In the genomic region with DNA sequence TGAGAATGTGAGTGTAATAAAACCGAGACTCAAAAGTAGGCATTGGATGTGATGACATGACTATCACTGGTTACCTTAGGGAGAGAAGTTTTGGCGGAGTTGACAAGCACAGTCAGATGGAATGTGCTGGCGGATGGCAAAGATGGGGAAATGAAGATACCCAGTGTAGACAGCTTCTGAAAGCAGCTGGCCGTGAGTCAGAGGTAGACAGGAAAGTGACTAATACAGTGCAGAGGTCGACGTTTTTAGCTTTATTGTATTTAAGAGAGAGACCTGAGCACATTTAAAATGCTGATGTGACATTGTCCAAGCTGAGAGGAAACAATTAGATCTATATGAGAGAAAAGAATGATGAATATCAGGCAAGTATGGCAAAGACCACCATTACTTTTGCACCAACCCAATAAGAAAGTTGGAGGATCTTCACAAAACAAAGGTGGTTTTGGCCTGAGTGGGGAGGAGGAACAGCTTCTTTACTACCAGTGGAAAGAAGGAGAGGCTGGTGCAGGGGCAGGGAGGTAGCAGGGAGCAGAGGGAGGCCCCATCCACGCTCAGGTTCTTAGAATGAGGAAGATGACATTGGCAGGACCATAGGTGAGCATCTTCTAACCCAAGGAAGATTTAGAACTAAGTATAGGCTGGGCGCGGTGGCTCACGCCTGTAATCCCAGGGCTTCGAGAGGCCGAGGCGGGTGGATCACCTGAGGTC, we compare ENCODE assay signal across 9 cellular contexts. TPM values are rescaled to one million over a fixed set of nuclear protein-coding genes. Genes with fewer than 3 reads are reported as not detected.
DNase-seq lines count a peak whose midpoint lies in the region; ATAC-seq, FAIRE-seq and TF ChIP-seq lines count a peak whose summit lies in the region.
"Had no signal": no experiment of that assay in that cellular context is flagged by ENCODE, and none has a peak within 500 bp of the region (broad histone marks: within the 10 kb centered on the region; RNA-seq: fewer than 3 reads in every experiment).

No MANE protein-coding gene starts in this region.

- H4K20me1 ChIP-seq in K562 (replicated peaks; ENCODE audit: control insufficient read depth, insufficient read depth, low read length): no peaks in the 10 kb centered on the region

- H3K9ac ChIP-seq in K562 (ENCODE audit: insufficient read depth in 1 of 2, low read depth in 2 of 2, low read length in 2 of 2): no peak overlapping the region

- no peak for TF ChIP-seq POLR2A in GM12892 (IDR thresholded peaks at IDR 0.05; ENCODE audit: low read depth, low read length)
- TF ChIP-seq POLR2A in K562 (conservative IDR thresholded peaks at IDR 0.05): no peak
- no peak for TF ChIP-seq POLR2A in testis (IDR thresholded peaks at IDR 0.05)

- H3K27me3 Mint-ChIP-seq in activated T-helper 2 cell treated with anti-CD3 and anti-CD28 coated beads, Interferon-gamma antibody, Interleukin-2, Interleukin-4, amounts not matched to agents 10 μg/mL and 5 μg/mL and 100 μg/mL, durations not matched to agents 14 hours and 24 hours and 36 hours (ENCODE audit: low read depth): peaks cover 12% of the 10 kb centered on the region

- no peak for TF ChIP-seq RAD21 in K562 (CRISPR knock-in tag; conservative IDR thresholded peaks at IDR 0.05 in 1 of 2, IDR thresholded peaks at IDR 0.05 in 1 of 2)

- no peak for TF ChIP-seq EP300 in K562 (IDR thresholded peaks at IDR 0.05; ENCODE audit: low read length)

- intact Hi-C loops in K562 (cut with micrococcal nuclease): no loop called here
- intact Hi-C loops in testis (cut with DNase I; ENCODE audit: low total_unique reads): no loop called here
- intact Hi-C loops in activated T-helper 2 cell treated with anti-CD3 and anti-CD28 coated beads, Interferon-gamma antibody, Interleukin-2, Interleukin-4, amounts not matched to agents 10 μg/mL and 5 μg/mL and 100 μg/mL, durations not matched to agents 14 hours and 24 hours and 36 hours (cut with micrococcal nuclease): loop anchor here (1.0 kb wide), 2 partner anchors 105 to 130 kb away; no protein-coding TSS in a partner anchor
- intact Hi-C loops in left colon (cut with DNase I, micrococcal nuclease): no loop called here

- no peak overlapping the region for H3K4me2 ChIP-seq in K562 (ENCODE audit: insufficient read depth, low read length)

- no peak overlapping the region for H3K4me3 Mint-ChIP-seq in activated T-helper 2 cell treated with anti-CD3 and anti-CD28 coated beads, Interferon-gamma antibody, Interleukin-2, Interleukin-4, amounts not matched to agents 10 μg/mL and 5 μg/mL and 100 μg/mL, durations not matched to agents 14 hours and 24 hours and 36 hours (ENCODE audit: low read depth)
- H3K4me3 Mint-ChIP-seq: natural killer cell treated with Interleukin-12 subunit alpha and Interleukin-12 subunit beta and Interleukin-15 and Interleukin-18, amount 100 ng/mL, for 72 hours had no signal

- no peaks in the 10 kb centered on the region for H3K9me3 Mint-ChIP-seq in activated T-helper 2 cell treated with anti-CD3 and anti-CD28 coated beads, Interferon-gamma antibody, Interleukin-2, Interleukin-4, amounts not matched to agents 10 μg/mL and 5 μg/mL and 100 μg/mL, durations not matched to agents 14 hours and 24 hours and 36 hours
- H3K9me3 Mint-ChIP-seq: natural killer cell treated with Interleukin-12 subunit alpha and Interleukin-12 subunit beta and Interleukin-15 and Interleukin-18, amount 100 ng/mL, for 72 hours had no signal

- in situ Hi-C loops in K562 (cut with MboI): no loop called here

- no peaks in the 10 kb centered on the region for H3K9me1 ChIP-seq in K562 (ENCODE audit: control insufficient read depth, insufficient read depth, low read length)

- H3K27me3 ChIP-seq in K562 (ENCODE audit: control insufficient read depth in 2 of 2, insufficient read depth in 2 of 2, low read length in 2 of 2): peaks cover 8 to 16% of the 10 kb centered on the region in 2 experiments; a peak in 3 of 5 replicates
- H3K27me3 ChIP-seq in testis: no peaks in the 10 kb centered on the region

- no peaks in the 10 kb centered on the region for H3K4me1 Mint-ChIP-seq in activated T-helper 2 cell treated with anti-CD3 and anti-CD28 coated beads, Interferon-gamma antibody, Interleukin-2, Interleukin-4, amounts not matched to agents 10 μg/mL and 5 μg/mL and 100 μg/mL, durations not matched to agents 14 hours and 24 hours and 36 hours (ENCODE audit: low read depth)

- H3K9me3 ChIP-seq in K562 (replicated peaks; ENCODE audit: control insufficient read depth, insufficient read depth, low read depth, low read length) (no peaks in the 10 kb centered on the region), testis (no peaks in the 10 kb centered on the region)

- H3K27ac ChIP-seq in K562 (ENCODE audit: extremely low read depth, low read depth, low read length) (no peak overlapping the region), testis (no peak overlapping the region)

- H2AFZ ChIP-seq in K562 (ENCODE audit: low read depth, low read length): no peak overlapping the region

- no TSS peak for BruUV-seq in K562 (replicated peaks; lab: Mats Ljungman, UMichigan)

- TF ChIP-seq CTCF in K562 (IDR thresholded peaks at IDR 0.05 in 2 of 3, conservative IDR thresholded peaks at IDR 0.05 in 1 of 3; ENCODE audit: insufficient read depth in 2 of 3, low read depth in 1 of 3, low read length in 3 of 3) (no peak), testis (IDR thresholded peaks at IDR 0.05) (no peak)

- H3K79me2 ChIP-seq in K562 (ENCODE audit: control insufficient read depth, insufficient read depth, low read length): no peaks in the 10 kb centered on the region

- H3K36me3 Mint-ChIP-seq in activated T-helper 2 cell treated with anti-CD3 and anti-CD28 coated beads, Interferon-gamma antibody, Interleukin-2, Interleukin-4, amounts not matched to agents 10 μg/mL and 5 μg/mL and 100 μg/mL, durations not matched to agents 14 hours and 24 hours and 36 hours (ENCODE audit: low read depth): no peaks in the 10 kb centered on the region
- H3K36me3 Mint-ChIP-seq: natural killer cell treated with Interleukin-12 subunit alpha and Interleukin-12 subunit beta and Interleukin-15 and Interleukin-18, amount 100 ng/mL, for 72 hours had no signal

- FAIRE-seq in GM12892 (lab: Jason Lieb, UNC): peak; percentile 9
- FAIRE-seq in HTR-8/SVneo (lab: Jason Lieb, UNC): peak; percentile 93
- no peak for FAIRE-seq in K562 (lab: Jason Lieb, UNC)

- no peak for DNase-seq in GM12892 (ENCODE audit: insufficient read length)
- DNase-seq in HTR-8/SVneo (ENCODE audit: insufficient read length, low spot score): peak; percentile 62
- DNase-seq in K562 (ENCODE audit: extremely low read depth in 1 of 4, low spot score in 3 of 4): peak in 1 of 4 experiments; percentile 3
- peak; percentile 22 to 44 for DNase-seq in stimulated activated CD4-positive, alpha-beta T cell treated with anti-CD3 and anti-CD28 coated beads, Interleukin-12 subunit alpha, Interleukin-12 subunit beta, amount 100 ng/mL, for 24 hours (ENCODE audit: low read depth in 2 of 2)
- DNase-seq in testis: no peak
- DNase-seq in NCI-H2171 (lab: John Stamatoyannopoulos, UW): no peak
- no peak for DNase-seq in activated T-helper 2 cell treated with anti-CD3 and anti-CD28 coated beads, Interferon-gamma antibody, Interleukin-2, Interleukin-4, amounts not matched to agents 10 μg/mL and 5 μg/mL and 100 μg/mL, durations not matched to agents 14 hours and 24 hours and 36 hours (ENCODE audit: low spot score)
- no peak for DNase-seq in left colon

- no peaks in the 10 kb centered on the region for H3K4me1 ChIP-seq in K562 (replicated peaks in 1 of 2; ENCODE audit: control insufficient read depth in 2 of 2, insufficient read depth in 2 of 2, low read length in 2 of 2)
- H3K4me1 ChIP-seq in testis: no peaks in the 10 kb centered on the region

- ATAC-seq in K562 (no peak), left colon (no peak)

- WGBS in K562 (ENCODE audit: insufficient coverage, low coverage, missing lambda C conversion rate): 5% methylated on average over 13 of the region's 13 CpGs
- 84 to 86% methylated on average over 13 of the region's 13 CpGs for WGBS in testis, 2 donors

- CTCF ChIA-PET in K562 (lab: Yijun Ruan, JAX; ENCODE audit: low intra/inter-chr PET ratio): no interaction called here

- H3K4me3 ChIP-seq in K562 (no peak overlapping the region), testis (no peak overlapping the region)

- no peaks in the 10 kb centered on the region for H3K36me3 ChIP-seq in K562 (ENCODE audit: control insufficient read depth, insufficient read depth, low read length)
- no peaks in the 10 kb centered on the region for H3K36me3 ChIP-seq in testis (ENCODE audit: low read depth, missing control alignments)

- H3K27ac Mint-ChIP-seq in activated T-helper 2 cell treated with anti-CD3 and anti-CD28 coated beads, Interferon-gamma antibody, Interleukin-2, Interleukin-4, amounts not matched to agents 10 μg/mL and 5 μg/mL and 100 μg/mL, durations not matched to agents 14 hours and 24 hours and 36 hours: no peak overlapping the region
- H3K27ac Mint-ChIP-seq: natural killer cell treated with Interleukin-12 subunit alpha and Interleukin-12 subunit beta and Interleukin-15 and Interleukin-18, amount 100 ng/mL, for 72 hours had no signal

- POLR2A ChIA-PET in K562 (lab: Yijun Ruan, JAX): no interaction called here

TF ChIP-seq in K562, 482 proteins besides CTCF, POLR2A, EP300 and RAD21 (continues in another document):
- TF ChIP-seq MTA1 (IDR thresholded peaks at IDR 0.05; ENCODE audit: borderline replicate concordance): no peak

RNA-seq across cellular contexts. Expression of gene KCNIP1, which starts 36.7 kb away (rescaled TPM):
- polyA plus RNA-seq in GM12892 (2012; ENCODE audit: missing spikeins): not detected
- not detected in 2 replicates for total RNA-seq in K562 (2011; cell fraction: chromatin; rRNA removed; ENCODE audit: low replicate concordance)
- not detected in 2 replicates for total RNA-seq in K562 (2011; cell fraction: nucleolus; rRNA removed)
- total RNA-seq in K562 (2011; cell fraction: nucleoplasm; rRNA removed): not detected in 2 replicates
- not detected in 2 replicates for total RNA-seq in K562 (2014; rRNA removed)
- total RNA-seq in K562 (2014; rRNA removed; fragmentation: Illumina TruSeq; extraction: Trizol): not detected in 2 replicates
- total RNA-seq in K562 (2015; rRNA removed; fragmentation: Illumina TruSeq; extraction: Trizol): not detected in 2 replicates
- not detected in 2 replicates for total RNA-seq in K562 (2021)
- not detected in 2 replicates for polyA plus RNA-seq in K562 (2011; rRNA removed)
- polyA plus RNA-seq in K562 (2011; cell fraction: cytosol; rRNA removed): not detected in 2 replicates
- polyA plus RNA-seq in K562 (2011; cell fraction: nucleus; rRNA removed): not detected in 2 replicates
- not detected in 2 replicates for polyA plus RNA-seq in K562 (2012)
- not detected in 2 replicates for polyA plus RNA-seq in K562 (2014; fragmentation: Illumina TruSeq; extraction: Trizol)
- polyA plus RNA-seq in K562 (2014; fragmentation: Nextera tagmentation; extraction: Ambion mirVana): not detected
- not detected in 2 replicates for polyA plus RNA-seq in K562 (2014; rRNA removed)
- not detected in 2 replicates for polyA minus RNA-seq in K562 (2011; rRNA and poly(A)+ RNA removed)
- not detected in 2 replicates for polyA minus RNA-seq in K562 (2011; cell fraction: cytosol; rRNA and poly(A)+ RNA removed)
- not detected in 2 replicates for polyA minus RNA-seq in K562 (2011; cell fraction: nucleus; rRNA and poly(A)+ RNA removed)
- 10 to 100 TPM; 13.4 to 14.8 TPM for total RNA-seq in testis
- polyA plus RNA-seq in testis (ENCODE audit: insufficient read depth, low read depth, low replicate concordance): 5.9 TPM
- not detected in 2 replicates for total RNA-seq in activated T-helper 2 cell treated with anti-CD3 and anti-CD28 coated beads, Interferon-gamma antibody, Interleukin-2, Interleukin-4, amounts not matched to agents 10 μg/mL and 5 μg/mL and 100 μg/mL, durations not matched to agents 14 hours and 24 hours and 36 hours
- total RNA-seq in left colon: under 1 TPM in 1 of 2 donors, not detected in 1; 0.22 TPM
- total RNA-seq: natural killer cell treated with Interleukin-12 subunit alpha and Interleukin-12 subunit beta and Interleukin-15 and Interleukin-18, amount 100 ng/mL, for 72 hours had no signal

Comparison
In these comparisons a context has a peak if more than half of its experiments do, and no peak if none do; other contexts are left out.
1. DNase-seq: peak in HTR-8/SVneo (single experiment) and stimulated activated CD4-positive, alpha-beta T cell treated with anti-CD3 and anti-CD28 coated beads, Interleukin-12 subunit alpha, Interleukin-12 subunit beta, amount 100 ng/mL, for 24 hours (2 of 2); none in GM12892 (single experiment), testis (single experiment), NCI-H2171 (single experiment), activated T-helper 2 cell treated with anti-CD3 and anti-CD28 coated beads, Interferon-gamma antibody, Interleukin-2, Interleukin-4, amounts not matched to agents 10 μg/mL and 5 μg/mL and 100 μg/mL, durations not matched to agents 14 hours and 24 hours and 36 hours (single experiment) and left colon (0 of 2).
2. RNA of gene KCNIP1, which starts 36.7 kb away (total RNA-seq): 13.4 to 14.8 TPM in testis; 0.22 TPM in left colon, not detected in K562 and not detected in activated T-helper 2 cell treated with anti-CD3 and anti-CD28 coated beads, Interferon-gamma antibody, Interleukin-2, Interleukin-4, amounts not matched to agents 10 μg/mL and 5 μg/mL and 100 μg/mL, durations not matched to agents 14 hours and 24 hours and 36 hours; every median in the first group is over 10 times any median in the second.